11 cellular contexts compared by ENCODE assay signal in genomic region chr17:50130778-50131317, GRCh38. TPM values are rescaled to one million over a fixed set of nuclear protein-coding genes. Genes with fewer than 3 reads are reported as not detected.
DNase-seq lines count a peak whose midpoint lies in the region; TF ChIP-seq lines count a peak whose summit lies in the region.
"Had no signal": no experiment of that assay in that cellular context is flagged by ENCODE, and none has a peak within 500 bp of the region (broad histone marks: within the 10 kb centered on the region; RNA-seq: fewer than 3 reads in every experiment).

No MANE protein-coding gene starts in this region.

- H3K4me1 Mint-ChIP-seq in brain = peaks cover 59% of the 10 kb centered on the region
- H3K4me1 Mint-ChIP-seq in neural crest cell = peaks cover 25% of the 10 kb centered on the region

- peak; percentile 24 for DNase-seq in DMS79 treated with DMSO at 0.1 percent for 48 hours (lab: John Stamatoyannopoulos, UW)
- DNase-seq in DMS79 (lab: John Stamatoyannopoulos, UW) = no peak
- peak; percentile 62 for DNase-seq in NCI-H2029 (lab: John Stamatoyannopoulos, UW)
- DNase-seq in neural crest cell (ENCODE audit: low read depth, low spot score) = no peak
- no peak for DNase-seq in activated CD4-positive, CD25-positive, alpha-beta regulatory T cell treated with anti-CD3 and anti-CD28 coated beads, Interleukin-2, amount 50 U/mL, for 72 hours
- DNase-seq in activated effector memory CD4-positive, alpha-beta T cell treated with anti-CD3 and anti-CD28 coated beads, Interleukin-2, amount 50 U/mL, for 16 hours = no peak
- DNase-seq in NCI-H226 = no peak
- DNase-seq: occipital lobe had no signal

- H3K36me3 Mint-ChIP-seq in brain (peaks cover 4% of the 10 kb centered on the region), neural crest cell (ENCODE audit: low read depth) (no peaks in the 10 kb centered on the region)

- TF ChIP-seq CTCF in brain (conservative IDR thresholded peaks at IDR 0.05) = no peak
- TF ChIP-seq CTCF in neural crest cell (conservative IDR thresholded peaks at IDR 0.05) = no peak

- H3K4me3 Mint-ChIP-seq in brain = peak overlapping the region; percentile 80 to 85 (median 83)
- peak overlapping the region; percentile 82 for H3K4me3 Mint-ChIP-seq in neural crest cell

- H3K27me3 Mint-ChIP-seq in brain (peaks cover 4% of the 10 kb centered on the region), neural crest cell (ENCODE audit: low read depth) (peaks cover 16% of the 10 kb centered on the region)

- H3K27ac Mint-ChIP-seq in brain (peak overlapping the region; percentile 81 to 98 (median 95)), neural crest cell (ENCODE audit: unreplicated experiment) (no peak overlapping the region)

- no peaks in the 10 kb centered on the region for H3K9me3 Mint-ChIP-seq in brain
- H3K9me3 Mint-ChIP-seq in neural crest cell = no peaks in the 10 kb centered on the region

RNA-seq across cellular contexts. Expression of gene SAMD14, which starts 0.9 kb away (rescaled TPM):
- polyA plus RNA-seq in brain (ENCODE audit: insufficient read depth, low read depth, low replicate concordance) = 24.4 TPM
- total RNA-seq in neural crest cell = 26.1 and 28.7 TPM in 2 replicates
- total RNA-seq: NCI-H460 had no signal

RNA-seq across cellular contexts. Expression of gene PPP1R9B, which starts 19.6 kb away (rescaled TPM):
- polyA plus RNA-seq in brain (ENCODE audit: insufficient read depth, low read depth, low replicate concordance) = 53.1 TPM
- total RNA-seq in neural crest cell = 67.1 and 68.8 TPM in 2 replicates

RNA-seq across cellular contexts. Expression of gene SGCA, which starts 35.0 kb away (rescaled TPM):
- polyA plus RNA-seq in brain (ENCODE audit: insufficient read depth, low read depth, low replicate concordance) = 1.6 TPM
- total RNA-seq in neural crest cell = not detected in 2 replicates
- total RNA-seq: glomerular endothelial cell, NCI-H460, occipital lobe had no signal

RNA-seq across cellular contexts. Expression of gene PDK2, which starts 35.7 kb away (rescaled TPM):
- 80.8 TPM for polyA plus RNA-seq in brain (ENCODE audit: insufficient read depth, low read depth, low replicate concordance)
- total RNA-seq in neural crest cell = 21.6 and 24.6 TPM in 2 replicates

Comparison
In these comparisons a context has a peak if more than half of its experiments do, and no peak if none do; other contexts are left out.
1. DNase-seq: peak in DMS79 treated with DMSO at 0.1 percent for 48 hours (single experiment) and NCI-H2029 (single experiment); none in DMS79 (single experiment), neural crest cell (single experiment), activated CD4-positive, CD25-positive, alpha-beta regulatory T cell treated with anti-CD3 and anti-CD28 coated beads, Interleukin-2, amount 50 U/mL, for 72 hours (single experiment), activated effector memory CD4-positive, alpha-beta T cell treated with anti-CD3 and anti-CD28 coated beads, Interleukin-2, amount 50 U/mL, for 16 hours (single experiment) and NCI-H226 (single experiment).